ENCODE assay signal across 11 cellular contexts in the genomic region with DNA sequence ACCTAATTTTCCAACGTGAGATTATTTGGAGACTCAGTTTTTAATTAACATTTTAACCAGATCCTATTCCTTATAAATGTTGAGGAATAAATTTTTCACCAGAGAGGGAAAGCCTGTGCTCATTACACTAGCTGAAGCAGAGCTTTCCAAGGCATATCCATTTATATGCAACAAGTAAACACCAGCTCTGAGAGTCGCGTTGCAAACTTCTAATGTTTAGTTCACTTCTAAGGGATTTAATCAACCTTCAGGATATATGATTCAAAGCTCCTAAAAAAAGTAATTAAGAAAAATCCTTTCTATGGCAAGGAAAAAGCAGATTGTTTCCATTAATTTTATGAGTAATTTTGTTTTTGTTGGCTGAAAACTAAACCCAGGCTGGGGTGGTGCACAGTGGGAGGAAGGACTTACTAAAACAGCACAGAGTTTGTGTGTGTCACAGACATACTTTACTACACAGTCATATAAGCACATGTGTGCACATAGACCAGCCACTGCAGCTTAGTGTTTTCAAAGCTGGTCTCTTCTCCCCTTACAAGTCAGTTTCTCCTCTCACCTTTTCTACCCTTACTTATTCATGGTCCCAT.
DNase-seq lines count a peak whose midpoint lies in the region; ATAC-seq and TF ChIP-seq lines count a peak whose summit lies in the region.
"Had no signal": no experiment of that assay in that cellular context is flagged by ENCODE, and none has a peak within 500 bp of the region (broad histone marks: within the 10 kb centered on the region; RNA-seq: fewer than 3 reads in every experiment).

No MANE protein-coding gene starts in this region.

- H3K9me3 ChIP-seq in upper lobe of left lung = no peaks in the 10 kb centered on the region
- H3K9me3 ChIP-seq: transverse colon had no signal

- DNase-seq in NCI-H1092 treated with DMSO at 0.1 percent for 48 hours (lab: John Stamatoyannopoulos, UW) = peak; percentile 40
- no peak for DNase-seq in NCI-H1092 (lab: John Stamatoyannopoulos, UW)
- DNase-seq in astrocyte of the spinal cord (ENCODE audit: low read depth, low spot score) = peak; percentile 96
- DNase-seq in glomerular visceral epithelial cell (ENCODE audit: extremely low spot score) = peak; percentile 16
- no peak for DNase-seq in upper lobe of left lung
- DNase-seq in NAMALWA (ENCODE audit: low spot score) = no peak
- DNase-seq: NCI-H446, transverse colon had no signal

- H3K4me1 ChIP-seq in upper lobe of left lung = no peaks in the 10 kb centered on the region
- H3K4me1 ChIP-seq: transverse colon had no signal

- no peak overlapping the region for H3K27ac ChIP-seq in upper lobe of left lung
- H3K27ac ChIP-seq: 22Rv1, transverse colon had no signal

- WGBS in upper lobe of left lung, 2 donors = 56 to 66% methylated on average over 3 of the region's 3 CpGs

- in situ Hi-C loops in astrocyte of the spinal cord (cut with HindIII; ENCODE audit: low sequenced_read_pairs) = no loop called here

- no peak for TF ChIP-seq POLR2A in upper lobe of left lung (IDR thresholded peaks at IDR 0.05)

- TF ChIP-seq CTCF in astrocyte of the spinal cord (IDR thresholded peaks at IDR 0.05; ENCODE audit: low read depth, low read length) = no peak
- TF ChIP-seq CTCF in upper lobe of left lung (IDR thresholded peaks at IDR 0.05) = no peak

- H3K4me3 ChIP-seq in astrocyte of the spinal cord (ENCODE audit: low read depth, low read length) = no peak overlapping the region
- no peak overlapping the region for H3K4me3 ChIP-seq in upper lobe of left lung
- H3K4me3 ChIP-seq: transverse colon had no signal

- TF ChIP-seq EP300 in upper lobe of left lung (IDR thresholded peaks at IDR 0.05) = no peak

- no peaks in the 10 kb centered on the region for H3K36me3 ChIP-seq in upper lobe of left lung
- H3K36me3 ChIP-seq: transverse colon had no signal

- no peaks in the 10 kb centered on the region for H3K27me3 ChIP-seq in upper lobe of left lung
- H3K27me3 ChIP-seq: transverse colon had no signal

- ATAC-seq in upper lobe of left lung (ENCODE audit: low FRiP score in 2 of 2) (peak; percentile 26 to 81), HG03159 (IDR thresholded peaks at IDR 0.05; ENCODE audit: unreplicated experiment) (no peak), HG03457 (IDR thresholded peaks at IDR 0.05; ENCODE audit: unreplicated experiment) (no peak)

Comparison
In these comparisons a context has a peak if more than half of its experiments do, and no peak if none do; other contexts are left out.
1. DNase-seq: peak in NCI-H1092 treated with DMSO at 0.1 percent for 48 hours (single experiment), astrocyte of the spinal cord (single experiment) and glomerular visceral epithelial cell (single experiment); none in NCI-H1092 (single experiment), upper lobe of left lung (0 of 2) and NAMALWA (single experiment).
2. ATAC-seq: peak in upper lobe of left lung (2 of 2); none in HG03159 (single experiment) and HG03457 (single experiment).